Comparison of ENCODE assay signal across 9 cellular contexts in the genomic region with DNA sequence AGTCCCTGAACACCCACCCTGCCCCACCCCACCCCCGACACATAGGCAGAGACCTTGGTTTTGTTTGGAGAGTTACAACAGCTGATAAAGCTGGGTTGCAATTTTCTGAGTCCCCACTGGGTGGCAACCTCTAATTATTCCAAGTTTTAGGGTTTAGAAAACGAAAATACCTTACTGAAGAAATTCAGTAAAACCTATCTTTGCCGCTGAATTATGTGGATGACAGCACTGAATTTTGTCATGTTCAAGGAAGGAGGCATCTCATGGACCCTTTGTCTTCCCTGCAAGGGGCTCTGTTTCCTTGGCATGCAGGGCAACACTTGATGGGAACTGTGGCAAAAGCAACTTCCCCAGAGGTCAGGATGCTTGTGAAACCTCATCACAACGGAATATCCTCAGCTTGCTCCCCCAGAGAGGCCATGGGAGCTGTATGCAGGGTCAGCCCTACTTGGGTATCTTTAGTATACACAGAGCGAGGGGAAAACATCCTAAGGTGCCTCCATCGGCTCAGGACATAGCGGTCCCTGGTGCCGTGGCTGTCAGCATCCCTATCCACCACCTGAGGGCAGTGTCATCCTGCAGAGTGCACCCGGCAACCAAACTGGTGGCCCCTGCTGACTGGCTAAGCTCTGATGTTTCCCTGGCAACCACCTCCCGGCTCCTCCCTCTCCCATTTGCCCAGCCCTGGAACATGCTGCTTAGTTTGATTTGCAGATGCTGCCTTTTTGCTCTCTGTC.
DNase-seq lines count a peak whose midpoint lies in the region; ATAC-seq, FAIRE-seq and TF ChIP-seq lines count a peak whose summit lies in the region.
"Had no signal": no experiment of that assay in that cellular context is flagged by ENCODE, and none has a peak within 500 bp of the region (broad histone marks: within the 10 kb centered on the region; RNA-seq: fewer than 3 reads in every experiment).

No MANE protein-coding gene starts in this region.

- POLR2A ChIA-PET in naive thymus-derived CD8-positive, alpha-beta T cell (lab: Charles Lee), result interaction anchor here (1.0 kb wide), 1 partner anchor 280 kb away, joined by 3 read pairs; no protein-coding TSS in a partner anchor

- 21 to 29% methylated on average over 6 to 7 of the region's 10 CpGs for WGBS in esophagus squamous epithelium, 2 donors

- peak; percentile 74 to 91 (median 87) for TF ChIP-seq CTCF in esophagus squamous epithelium (IDR thresholded peaks at IDR 0.05)

- H3K9me3 ChIP-seq in esophagus squamous epithelium, result peaks cover 0 to 15% (median 11%) of the 10 kb centered on the region in 3 donors

- no peak for TF ChIP-seq POLR2A in esophagus squamous epithelium (IDR thresholded peaks at IDR 0.05)

- intact Hi-C loops in esophagus squamous epithelium (cut with DNase I), result no loop called here

- H3K4me3 Mint-ChIP-seq in naive thymus-derived CD8-positive, alpha-beta T cell, result peak overlapping the region in 1 of 10 donors; percentile 4
- no peak overlapping the region for H3K4me3 Mint-ChIP-seq in stimulated activated naive B cell treated with anti-CD40 and anti-IgM and Interleukin-4, amounts not matched to agents 10 μg/mL and 1 μg/mL and 100 μg/mL, for 72 hours
- H3K4me3 Mint-ChIP-seq: T-helper 1 cell treated with Interleukin-12 subunit alpha and Interleukin-12 subunit beta and Interleukin-4 antibody, amounts not matched to agents 30 μg/mL and 1 μg/mL, for 36 hours had no signal

- H3K27me3 Mint-ChIP-seq in naive thymus-derived CD8-positive, alpha-beta T cell, result no peaks in the 10 kb centered on the region
- H3K27me3 Mint-ChIP-seq in stimulated activated naive B cell treated with anti-CD40 and anti-IgM and Interleukin-4, amounts not matched to agents 10 μg/mL and 1 μg/mL and 100 μg/mL, for 72 hours, result no peaks in the 10 kb centered on the region

- H3K4me1 Mint-ChIP-seq in naive thymus-derived CD8-positive, alpha-beta T cell, result peaks cover 0 to 17% (median 8%) of the 10 kb centered on the region in 4 donors
- H3K4me1 Mint-ChIP-seq in stimulated activated naive B cell treated with anti-CD40 and anti-IgM and Interleukin-4, amounts not matched to agents 10 μg/mL and 1 μg/mL and 100 μg/mL, for 72 hours, result peaks cover 11 to 14% of the 10 kb centered on the region in 2 donors

- peak; percentile 62 for ATAC-seq in GM19372 (IDR thresholded peaks at IDR 0.05; ENCODE audit: low read depth, unreplicated experiment)
- ATAC-seq in naive thymus-derived CD8-positive, alpha-beta T cell, result peak; percentile 99
- peak; percentile 97 to 99 for ATAC-seq in stimulated activated naive B cell treated with anti-CD40 and anti-IgM and Interleukin-4, amounts not matched to agents 10 μg/mL and 1 μg/mL and 100 μg/mL, for 72 hours (replicated peaks)

- peaks cover 0 to 2% (median 0%) of the 10 kb centered on the region in 4 donors for H3K27me3 ChIP-seq in esophagus squamous epithelium

- FAIRE-seq in HTR-8/SVneo (lab: Jason Lieb, UNC), result peak; percentile 91

- no peaks in the 10 kb centered on the region for H3K36me3 Mint-ChIP-seq in naive thymus-derived CD8-positive, alpha-beta T cell
- peaks cover 2 to 4% of the 10 kb centered on the region in 2 donors for H3K36me3 Mint-ChIP-seq in stimulated activated naive B cell treated with anti-CD40 and anti-IgM and Interleukin-4, amounts not matched to agents 10 μg/mL and 1 μg/mL and 100 μg/mL, for 72 hours

- DNase-seq in CD1c-positive myeloid dendritic cell (ENCODE audit: extremely low spot score) (peak; percentile 91), HTR-8/SVneo (ENCODE audit: insufficient read length, low spot score) (peak; percentile 92), OCI-M1 (lab: John Stamatoyannopoulos, UW) (peak; percentile 77), activated T-cell treated with anti-CD3 and anti-CD28 coated beads for 48 hours (ENCODE audit: low read depth) (peak; percentile 74), esophagus squamous epithelium (lab: John Stamatoyannopoulos, UW) (peak; percentile 57)
- peak; percentile 66 to 92 (median 82) for DNase-seq in naive thymus-derived CD8-positive, alpha-beta T cell
- DNase-seq in stimulated activated naive B cell treated with anti-CD40 and anti-IgM and Interleukin-4, amounts not matched to agents 10 μg/mL and 1 μg/mL and 100 μg/mL, for 72 hours, result peak; percentile 84

- H3K27ac Mint-ChIP-seq in naive thymus-derived CD8-positive, alpha-beta T cell, result peak overlapping the region in 7 of 10 donors; percentile 47 to 68 (median 57)
- no peak overlapping the region for H3K27ac Mint-ChIP-seq in stimulated activated naive B cell treated with anti-CD40 and anti-IgM and Interleukin-4, amounts not matched to agents 10 μg/mL and 1 μg/mL and 100 μg/mL, for 72 hours
- H3K27ac Mint-ChIP-seq: T-helper 1 cell treated with Interleukin-12 subunit alpha and Interleukin-12 subunit beta and Interleukin-4 antibody, amounts not matched to agents 30 μg/mL and 1 μg/mL, for 36 hours had no signal

- peaks cover 0 to 6% (median 3%) of the 10 kb centered on the region in 9 donors for H3K9me3 Mint-ChIP-seq in naive thymus-derived CD8-positive, alpha-beta T cell
- peaks cover 0 to 3% of the 10 kb centered on the region in 2 donors for H3K9me3 Mint-ChIP-seq in stimulated activated naive B cell treated with anti-CD40 and anti-IgM and Interleukin-4, amounts not matched to agents 10 μg/mL and 1 μg/mL and 100 μg/mL, for 72 hours

- H3K4me1 ChIP-seq in esophagus squamous epithelium, result peaks cover 0 to 4% (median 0%) of the 10 kb centered on the region in 3 donors

- H3K4me3 ChIP-seq in esophagus squamous epithelium, result no peak overlapping the region

- no peak overlapping the region for H3K27ac ChIP-seq in esophagus squamous epithelium

- H3K36me3 ChIP-seq in esophagus squamous epithelium, result no peaks in the 10 kb centered on the region
